ENCODE assay signal across 8 cellular contexts in the genomic region with DNA sequence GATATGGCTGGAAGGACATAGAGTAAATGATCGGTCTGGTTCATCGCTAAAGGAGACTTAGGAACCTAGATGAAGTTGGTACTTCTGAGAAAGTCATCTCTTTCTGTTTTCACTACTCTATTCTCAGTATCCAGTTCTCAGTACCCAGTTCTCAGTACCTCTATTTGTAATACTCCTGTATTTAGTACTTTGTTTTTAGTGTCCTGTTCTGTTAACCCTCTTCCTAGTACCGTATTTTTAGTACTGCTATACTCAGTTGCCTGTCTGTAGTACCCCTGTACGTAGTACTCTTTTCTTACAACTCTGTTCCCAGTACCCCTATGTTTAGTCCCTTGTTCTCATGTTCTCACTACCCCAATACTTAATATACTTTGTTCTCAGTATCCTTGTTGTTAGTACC. TPM values are rescaled to one million over a fixed set of nuclear protein-coding genes. Genes with fewer than 3 reads are reported as not detected.
DNase-seq lines count a peak whose midpoint lies in the region; ATAC-seq, FAIRE-seq and TF ChIP-seq lines count a peak whose summit lies in the region.

No MANE protein-coding gene starts in this region.

- no peaks in the 10 kb centered on the region for H3K9me3 ChIP-seq in H9 (ENCODE audit: control insufficient read depth, low read depth, low read length)
- no peaks in the 10 kb centered on the region for H3K9me3 ChIP-seq in H1 (ENCODE audit: insufficient read depth in 2 of 2, low read depth in 1 of 2, low read length in 1 of 2)

- no peaks in the 10 kb centered on the region for H3K36me3 ChIP-seq in H1 (ENCODE audit: control insufficient read depth in 2 of 4, insufficient read depth in 4 of 4, low read length in 3 of 4)

- H3K27me3 Mint-ChIP-seq in H9 (ENCODE audit: low read depth) = peaks cover 4% of the 10 kb centered on the region; the same call in 1 of the 2 replicates

- no peak for FAIRE-seq in H1 (lab: Jason Lieb, UNC)

- H3K79me2 ChIP-seq in H9 (ENCODE audit: insufficient read depth, low read length) (no peaks in the 10 kb centered on the region), H1 (ENCODE audit: control insufficient read depth in 1 of 2, insufficient read depth in 2 of 2, low read length in 2 of 2) (peaks cover 0 to 18% of the 10 kb centered on the region in 2 experiments; a peak in 2 of 4 replicates)

- H2BK120ac ChIP-seq in H9 (ENCODE audit: low read depth, low read length, poor library complexity, severe bottlenecking) = no peak overlapping the region
- H2BK120ac ChIP-seq in H1 (replicated peaks; ENCODE audit: low read depth, low read length) = no peak overlapping the region

- H2BK5ac ChIP-seq in H9 (ENCODE audit: insufficient read length, low read length) (no peak overlapping the region), H1 (ENCODE audit: low read depth, low read length) (no peak overlapping the region)

- TF ChIP-seq POLR2A in NB4 (IDR thresholded peaks at IDR 0.05; ENCODE audit: extremely low read depth, insufficient read length) = no peak
- no peak for TF ChIP-seq POLR2A in H1 (IDR thresholded peaks at IDR 0.05; ENCODE audit: control extremely low read depth in 1 of 2, low read depth in 2 of 2, low read length in 2 of 2)

- H3K27me3 ChIP-seq in H9 (ENCODE audit: insufficient read depth, low read length) = no peaks in the 10 kb centered on the region
- no peaks in the 10 kb centered on the region for H3K27me3 ChIP-seq in H1 (replicated peaks in 1 of 4; ENCODE audit: control insufficient read depth in 3 of 4, extremely low read depth in 1 of 4, insufficient read depth in 3 of 4, low read length in 3 of 4)

- no peak overlapping the region for H3K27ac Mint-ChIP-seq in H9

- no peak for TF ChIP-seq RAD21 in H1 (IDR thresholded peaks at IDR 0.05 in 1 of 2, conservative IDR thresholded peaks at IDR 0.05 in 1 of 2; ENCODE audit: low read depth in 2 of 2, low read length in 2 of 2)

- H3K23ac ChIP-seq in H9 (ENCODE audit: insufficient read length, low read depth, low read length) (no peak overlapping the region), H1 (ENCODE audit: insufficient read length) (no peak overlapping the region)

- no peaks in the 10 kb centered on the region; the same call in 1 of the 2 replicates for H3K4me1 ChIP-seq in H9 (ENCODE audit: insufficient read depth, low read length)
- peaks cover 0 to 9% (median 4%) of the 10 kb centered on the region in 4 experiments; a peak in 4 of 7 replicates for H3K4me1 ChIP-seq in H1 (replicated peaks in 1 of 4; ENCODE audit: control insufficient read depth in 3 of 4, insufficient read depth in 4 of 4, low read length in 3 of 4)

- H4K5ac ChIP-seq in H9 (ENCODE audit: insufficient read length, low read depth, low read length) = no peak overlapping the region
- no peak overlapping the region for H4K5ac ChIP-seq in H1 (ENCODE audit: insufficient read length, low read depth, low read length)

- H3K9ac ChIP-seq in H9 (ENCODE audit: extremely low read depth, insufficient read length, low read length) (no peak overlapping the region), H1 (replicated peaks in 1 of 4; ENCODE audit: extremely low read depth in 1 of 4, low read depth in 3 of 4, low read length in 3 of 4) (peak overlapping the region in 1 of 4 experiments; percentile 0; a peak in 1 of 7 replicates)

- no peak overlapping the region for H4K91ac ChIP-seq in H9 (ENCODE audit: insufficient read length, low read depth, low read length)
- H4K91ac ChIP-seq in H1 (replicated peaks; ENCODE audit: insufficient read length, low read length) = no peak overlapping the region

- no peak overlapping the region for H2BK12ac ChIP-seq in H9 (ENCODE audit: insufficient read length, low read depth, low read length)
- no peak overlapping the region for H2BK12ac ChIP-seq in H1 (ENCODE audit: low read depth, low read length)

- H3K27ac ChIP-seq in H9 (ENCODE audit: insufficient read length, low read depth, low read length) = no peak overlapping the region
- H3K27ac ChIP-seq in H1 (ENCODE audit: low read depth, low read length) = no peak overlapping the region

- no peak for TF ChIP-seq EP300 in H1 (IDR thresholded peaks at IDR 0.05; ENCODE audit: borderline replicate concordance in 1 of 2, low read depth in 2 of 2, low read length in 2 of 2)

- no peak overlapping the region for H3T11ph ChIP-seq in H9 (ENCODE audit: low read length)

- H2BK15ac ChIP-seq in H9 (ENCODE audit: low read depth, low read length) = no peak overlapping the region
- no peak overlapping the region for H2BK15ac ChIP-seq in H1 (ENCODE audit: low read length)

- no peak overlapping the region for H4K8ac ChIP-seq in H9 (replicated peaks; ENCODE audit: insufficient read length, low read depth, low read length)
- H4K8ac ChIP-seq in H1 (ENCODE audit: extremely low read depth, insufficient read depth, low read length) = no peak overlapping the region

- intact Hi-C loops in head of caudate nucleus (cut with DNase I) (no loop called here), left colon (cut with DNase I, micrococcal nuclease) (no loop called here)

- no peak overlapping the region for H2AK5ac ChIP-seq in H9 (ENCODE audit: insufficient read length, low read length)
- H2AK5ac ChIP-seq in H1 (ENCODE audit: low read depth, low read length) = no peak overlapping the region

- H4K20me1 ChIP-seq in H9 (ENCODE audit: control insufficient read depth, insufficient read depth, insufficient read length) (no peaks in the 10 kb centered on the region), H1 (replicated peaks in 1 of 2; ENCODE audit: control insufficient read depth in 1 of 2, insufficient read depth in 2 of 2, low read length in 2 of 2) (no peaks in the 10 kb centered on the region)

- H3K36me3 Mint-ChIP-seq in H9 (ENCODE audit: insufficient read depth in 1 of 3, low read depth in 3 of 3) = no peaks in the 10 kb centered on the region; a peak in 1 of 7 replicates

- H3K9me3 Mint-ChIP-seq in H9 = no peaks in the 10 kb centered on the region

- H3K4ac ChIP-seq in H9 (ENCODE audit: low read depth, low read length) (no peak overlapping the region), H1 (replicated peaks; ENCODE audit: insufficient read length, low read depth, low read length) (no peak overlapping the region)

- POLR2A ChIA-PET in H1 (lab: Charles Lee; ENCODE audit: partially characterized antibody) = interaction anchor here (0.6 to 0.8 kb wide), 2 partner anchors 9 to 85 kb away, joined by 3 read pairs; no protein-coding TSS in a partner anchor

- H3K4me2 ChIP-seq in H9 (ENCODE audit: insufficient read depth, insufficient read length, low read length) = peak overlapping the region; percentile 87
- peak overlapping the region; percentile 93 to 97 for H3K4me2 ChIP-seq in H1 (ENCODE audit: insufficient read depth in 1 of 2, low read depth in 2 of 2, low read length in 2 of 2)

- no peak overlapping the region for H2BK20ac ChIP-seq in H9 (ENCODE audit: low read depth, low read length, poor library complexity, severe bottlenecking)
- H2BK20ac ChIP-seq in H1 (ENCODE audit: low read length) = no peak overlapping the region

- WGBS in H9 (ENCODE audit: extremely low coverage, insufficient read length, low lambda C conversion rate) = no CpG with 5 or more reads among the region's 4 CpGs
- 83% methylated on average over 4 of the region's 4 CpGs; no CpG with 5 or more reads in 1 of the 2 experiments for WGBS in H1 (ENCODE audit: extremely low coverage in 1 of 2, insufficient coverage in 1 of 2, insufficient read length in 1 of 2, insufficient replicate concordance in 2 of 2, low coverage in 1 of 2, low lambda C conversion rate in 2 of 2, missing lambda C conversion rate in 1 of 2), 2 experiments

- DNase-seq in H9 = no peak
- DNase-seq in NB4 (ENCODE audit: low read depth) = peak; percentile 9
- no peak for DNase-seq in H1 (ENCODE audit: low read depth in 1 of 2, low spot score in 2 of 2)
- DNase-seq in retinal pigment epithelial cell (ENCODE audit: low read depth) = no peak
- no peak for DNase-seq in head of caudate nucleus
- DNase-seq in left colon = no peak
- DNase-seq in iPS-NIHi11 (ENCODE audit: low spot score) = no peak

- ATAC-seq in GM18508 (IDR thresholded peaks at IDR 0.05; ENCODE audit: insufficient read depth, unreplicated experiment) (peak; percentile 44), left colon (no peak)

- H3K4me1 Mint-ChIP-seq in H9 = peaks cover 31% of the 10 kb centered on the region in 2 experiments

- no peak overlapping the region for H3K18ac ChIP-seq in H9 (ENCODE audit: insufficient read length, low read depth, low read length)
- no peak overlapping the region for H3K18ac ChIP-seq in H1 (ENCODE audit: extremely low read depth, low read length)

- H3K79me1 ChIP-seq in H9 (ENCODE audit: insufficient read depth, low read depth, low read length, poor library complexity, severe bottlenecking) (peaks cover 2% of the 10 kb centered on the region), H1 (ENCODE audit: low read depth, low read length) (peaks cover 2% of the 10 kb centered on the region; the same call in 1 of the 2 replicates)

- no peak overlapping the region for H3K14ac ChIP-seq in H9 (ENCODE audit: insufficient read depth, low read length)
- no peak overlapping the region for H3K14ac ChIP-seq in H1 (ENCODE audit: insufficient read length)

- H3K56ac ChIP-seq in H9 (ENCODE audit: insufficient read length, low read depth, low read length) (no peak overlapping the region), H1 (replicated peaks; ENCODE audit: insufficient read length, low read depth, low read length) (no peak overlapping the region)

- H3K4me3 Mint-ChIP-seq in H9 = peak overlapping the region; percentile 89 to 92

- CTCF ChIA-PET in H1 (lab: Charles Lee; ENCODE audit: partially characterized antibody) = interaction anchor here (1.0 kb wide), 1 partner anchor 18 kb away, joined by 3 read pairs; no protein-coding TSS in a partner anchor

- H3K23me2 ChIP-seq in H9 (ENCODE audit: insufficient read length, low read depth, low read length, poor library complexity, severe bottlenecking) = peaks cover 9% of the 10 kb centered on the region
- peaks cover 9% of the 10 kb centered on the region for H3K23me2 ChIP-seq in H1 (ENCODE audit: low read depth, low read length)

- TF ChIP-seq CTCF in H9 (conservative IDR thresholded peaks at IDR 0.05) (no peak), NB4 (IDR thresholded peaks at IDR 0.05; ENCODE audit: low read depth, low read length) (no peak), H1 (IDR thresholded peaks at IDR 0.05; ENCODE audit: control extremely low read depth in 1 of 3, insufficient read depth in 1 of 3, low read depth in 1 of 3, low read length in 3 of 3) (no peak), retinal pigment epithelial cell (conservative IDR thresholded peaks at IDR 0.05; ENCODE audit: low read depth, low read length) (no peak)

- H2AFZ ChIP-seq in H9 (ENCODE audit: low read length) = no peak overlapping the region
- H2AFZ ChIP-seq in H1 (ENCODE audit: low read length) = no peak overlapping the region

- H3K4me3 ChIP-seq in NB4 (ENCODE audit: low read depth, low read length) (peak overlapping the region; percentile 80), H1 (ENCODE audit: extremely low read depth in 1 of 4, insufficient read depth in 2 of 4, low read depth in 3 of 4, low read length in 4 of 4) (peak overlapping the region in 2 of 4 experiments; percentile 71 to 75; a peak in 5 of 8 replicates), retinal pigment epithelial cell (ENCODE audit: low read length) (peak overlapping the region; percentile 86)

RNA-seq across cellular contexts. Expression of a gene that starts 1.2 kb away (rescaled TPM):
- total RNA-seq in H9 (2021) (8.7 and 9.1 TPM in 2 replicates), left colon (1 to 10 TPM; 2.9 to 3.4 TPM)
- 11.5 and 13.5 TPM in 2 replicates for total RNA-seq in H1 (2021; fragmentation: NEBNext Ultra II Directional; extraction: Animal tissue kit (Norgen Biotek cat#: 25700))
- polyA plus RNA-seq in H1 (2011; rRNA removed) = 3.6 and 5.2 TPM in 2 replicates
- polyA plus RNA-seq in H1 (2011; cell fraction: cytosol; rRNA removed) = 7.4 TPM
- 4.0 TPM for polyA plus RNA-seq in H1 (2011; cell fraction: nucleus; rRNA removed)
- 6.7 to 8.3 TPM (median 7.2 TPM) in 4 replicates for polyA plus RNA-seq in H1 (2012, experiment 1 of 2)
- polyA plus RNA-seq in H1 (2012, experiment 2 of 2) = 2.4 TPM
- polyA plus RNA-seq in H1 (2013, experiment 1 of 2) = 6.7 TPM
- 5.8 TPM for polyA plus RNA-seq in H1 (2013, experiment 2 of 2)
- 1.8 and 2.2 TPM in 2 replicates for polyA minus RNA-seq in H1 (2011; rRNA and poly(A)+ RNA removed)
- polyA minus RNA-seq in H1 (2011; cell fraction: cytosol; rRNA and poly(A)+ RNA removed) = 2.5 TPM
- 4.8 TPM for polyA minus RNA-seq in H1 (2011; cell fraction: nucleus; rRNA and poly(A)+ RNA removed)
